ENCODE assay signal across 8 cellular contexts in the genomic region with DNA sequence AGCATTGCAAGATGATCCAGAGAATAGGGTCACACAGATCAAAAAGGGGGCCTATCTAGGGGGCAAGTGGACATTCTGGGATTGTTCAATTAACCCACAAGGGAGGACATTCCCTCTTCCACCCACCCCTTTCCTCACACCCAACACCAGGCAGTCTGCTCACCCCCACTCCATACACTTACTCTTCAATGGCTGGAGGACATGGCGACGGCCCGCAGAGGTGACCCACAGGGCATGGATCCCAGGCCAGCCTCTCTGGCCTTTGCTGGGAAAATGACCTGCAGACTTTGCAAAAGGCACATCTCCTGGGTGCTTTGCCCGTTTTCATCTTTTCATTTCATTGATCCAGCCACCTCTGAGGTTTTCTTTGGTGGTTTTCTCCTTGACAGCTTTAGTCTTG. TPM values are rescaled to one million over a fixed set of nuclear protein-coding genes. Genes with fewer than 3 reads are reported as not detected.
"Had no signal": no experiment of that assay in that cellular context is flagged by ENCODE, and none has a peak within 500 bp of the region (broad histone marks: within the 10 kb centered on the region; RNA-seq: fewer than 3 reads in every experiment).

No MANE protein-coding gene starts in this region.

- H3K4me3 ChIP-seq: GM23338 had no signal

- H3K27ac Mint-ChIP-seq: GM23338, H9 had no signal

- ATAC-seq: GM23338 had no signal

- FAIRE-seq: H1, H54, HTR-8/SVneo had no signal

- DNase-seq: H9, HCEC 1CT, IMR-90 had no signal

- H2AFZ ChIP-seq: GM23338 had no signal

- H3K4me2 ChIP-seq: GM23338 had no signal

- H3K9me3 Mint-ChIP-seq: GM23338, H9 had no signal

- H3K4me3 Mint-ChIP-seq: H9 had no signal

RNA-seq across cellular contexts. Expression of a gene that starts 1.7 kb away (rescaled TPM):
- total RNA-seq: HT-29, IMR-90 had no signal
- polyA plus RNA-seq: IMR-90 had no signal
